Comparison of ENCODE assay signal across 13 cellular contexts in the genomic region with DNA sequence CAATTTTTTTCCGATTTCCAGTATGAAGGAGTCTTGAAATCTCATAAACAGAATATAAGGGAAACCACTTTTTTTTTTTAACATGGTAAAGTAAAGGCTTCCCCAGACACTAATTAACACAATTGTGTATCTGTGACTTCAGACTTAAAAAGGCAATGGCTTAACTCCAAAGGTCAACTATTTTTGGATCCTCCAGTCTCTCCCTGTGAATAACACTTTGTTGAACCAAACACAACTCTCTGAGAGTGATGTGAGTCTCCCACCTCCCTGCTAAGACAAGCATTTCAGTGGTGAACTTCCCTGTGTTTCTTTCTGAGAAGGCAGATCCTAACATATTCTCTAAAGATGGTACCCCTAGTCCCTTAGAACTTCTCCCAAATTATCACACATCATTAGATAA.
"Had no signal": no experiment of that assay in that cellular context is flagged by ENCODE, and none has a peak within 500 bp of the region (broad histone marks: within the 10 kb centered on the region; RNA-seq: fewer than 3 reads in every experiment).

No MANE protein-coding gene starts in this region.

- H3K27me3 ChIP-seq: tibial artery had no signal

- ATAC-seq: stimulated activated effector memory CD8-positive, alpha-beta T cell treated with anti-CD3 and anti-CD28 coated beads, Interleukin-12 subunit alpha, Interleukin-12 subunit beta, amount 100 ng/mL, for 72 hours had no signal

- H3K27me3 Mint-ChIP-seq: activated CD4-positive, alpha-beta memory T cell treated with anti-CD3 and anti-CD28 coated beads for 36 hours; central memory CD8-positive, alpha-beta T cell had no signal

- H3K9me3 Mint-ChIP-seq: activated CD4-positive, alpha-beta memory T cell treated with anti-CD3 and anti-CD28 coated beads for 36 hours; activated naive CD8-positive, alpha-beta T cell treated with anti-CD3 and anti-CD28 coated beads, Interleukin-2, amount 10 ng/mL, durations not matched to agents 7 days and 5 days; central memory CD8-positive, alpha-beta T cell; immature natural killer cell; stimulated activated effector memory CD8-positive, alpha-beta T cell treated with anti-CD3 and anti-CD28 coated beads, Interleukin-12 subunit alpha, Interleukin-12 subunit beta, amount 100 ng/mL, for 72 hours had no signal

- H3K4me3 ChIP-seq: tibial artery had no signal

- H3K9me3 ChIP-seq: tibial artery had no signal

- H3K4me1 Mint-ChIP-seq: central memory CD8-positive, alpha-beta T cell; immature natural killer cell; stimulated activated effector memory CD8-positive, alpha-beta T cell treated with anti-CD3 and anti-CD28 coated beads, Interleukin-12 subunit alpha, Interleukin-12 subunit beta, amount 100 ng/mL, for 72 hours had no signal

- H3K27ac Mint-ChIP-seq: activated CD4-positive, alpha-beta memory T cell treated with anti-CD3 and anti-CD28 coated beads for 36 hours; activated naive CD8-positive, alpha-beta T cell treated with anti-CD3 and anti-CD28 coated beads, Interleukin-2, amount 10 ng/mL, durations not matched to agents 7 days and 5 days; immature natural killer cell; stimulated activated effector memory CD8-positive, alpha-beta T cell treated with anti-CD3 and anti-CD28 coated beads, Interleukin-12 subunit alpha, Interleukin-12 subunit beta, amount 100 ng/mL, for 72 hours had no signal

- H3K36me3 ChIP-seq: tibial artery had no signal

- H3K4me3 Mint-ChIP-seq: activated CD4-positive, alpha-beta memory T cell treated with anti-CD3 and anti-CD28 coated beads for 36 hours; activated naive CD8-positive, alpha-beta T cell treated with anti-CD3 and anti-CD28 coated beads, Interleukin-2, amount 10 ng/mL, durations not matched to agents 7 days and 5 days; central memory CD8-positive, alpha-beta T cell; immature natural killer cell; stimulated activated effector memory CD8-positive, alpha-beta T cell treated with anti-CD3 and anti-CD28 coated beads, Interleukin-12 subunit alpha, Interleukin-12 subunit beta, amount 100 ng/mL, for 72 hours had no signal

- H3K36me3 Mint-ChIP-seq: activated CD4-positive, alpha-beta memory T cell treated with anti-CD3 and anti-CD28 coated beads for 36 hours; activated naive CD8-positive, alpha-beta T cell treated with anti-CD3 and anti-CD28 coated beads, Interleukin-2, amount 10 ng/mL, durations not matched to agents 7 days and 5 days; immature natural killer cell; stimulated activated effector memory CD8-positive, alpha-beta T cell treated with anti-CD3 and anti-CD28 coated beads, Interleukin-12 subunit alpha, Interleukin-12 subunit beta, amount 100 ng/mL, for 72 hours had no signal

- DNase-seq: activated CD4-positive, alpha-beta memory T cell treated with anti-CD3 and anti-CD28 coated beads for 36 hours; activated naive CD8-positive, alpha-beta T cell treated with anti-CD3 and anti-CD28 coated beads, Interleukin-2, amount 10 ng/mL, durations not matched to agents 7 days and 5 days; dermis blood vessel endothelial cell; immature natural killer cell; mammary epithelial cell; right cardiac atrium; small intestine; SW 1271; tibial artery had no signal

- H3K27ac ChIP-seq: parathyroid adenoma, VCaP had no signal
